Comparison of ENCODE assay signal across 26 cellular contexts in the genomic region with DNA sequence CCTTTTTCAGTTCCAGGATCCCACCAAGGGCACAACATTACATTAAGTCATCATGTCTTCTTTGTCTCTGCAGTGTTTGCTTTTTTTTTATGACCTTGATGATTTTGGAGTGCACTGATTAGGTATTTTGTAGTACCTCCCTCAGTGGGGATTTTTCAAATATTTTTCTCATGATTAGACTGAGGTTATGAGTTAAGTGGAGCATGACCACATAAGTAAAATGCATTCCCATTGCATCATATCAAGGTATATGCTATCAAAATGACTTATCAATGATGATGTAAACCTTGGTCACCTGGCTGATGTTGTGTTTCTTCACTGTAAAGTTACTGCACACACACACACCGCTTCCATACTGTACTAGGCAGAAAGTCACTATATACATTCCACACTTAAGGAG.
DNase-seq lines count a peak whose midpoint lies in the region; FAIRE-seq and TF ChIP-seq lines count a peak whose summit lies in the region.
"Had no signal": no experiment of that assay in that cellular context is flagged by ENCODE, and none has a peak within 500 bp of the region (broad histone marks: within the 10 kb centered on the region; RNA-seq: fewer than 3 reads in every experiment).

No MANE protein-coding gene starts in this region.

- H2BK120ac ChIP-seq in neuronal stem cell (ENCODE audit: low read depth, low read length) = no peak overlapping the region

- H2BK12ac ChIP-seq in neuronal stem cell (ENCODE audit: low read length) = no peak overlapping the region

- no peak overlapping the region for H2AFZ ChIP-seq in neuronal stem cell (ENCODE audit: low read length)

- peak; percentile 1 for DNase-seq in ACHN
- peak; percentile 44 for DNase-seq in bronchial epithelial cell (ENCODE audit: low read depth)
- peak; percentile 0 for DNase-seq in kidney epithelial cell (ENCODE audit: low read depth)
- DNase-seq in iPS-NIHi11 (ENCODE audit: low spot score) = no peak
- DNase-seq in adrenal gland = no peak
- no peak for DNase-seq in neuronal stem cell (ENCODE audit: low spot score)
- no peak for DNase-seq in cerebellar nuclear complex (lab: John Stamatoyannopoulos, UW)
- DNase-seq: C1 segment of cervical spinal cord; CD4-positive, alpha-beta memory T cell; COR-L47; GF-D8; Karpas-422; MV-4-11; NCI-H1105 treated with DMSO at 0.1 percent for 48 hours; NCI-H146; NCI-H1930; NCI-H2107; NCI-H446 treated with DMSO at 0.1 percent for 48 hours; NCI-H526 treated with DMSO at 0.1 percent for 48 hours; SIG-M5; SW 1271 had no signal

- no peak overlapping the region for H3K4me2 ChIP-seq in neuronal stem cell (ENCODE audit: insufficient read depth, low read length, poor library complexity, severe bottlenecking)

- H3K36me3 ChIP-seq in bronchial epithelial cell (ENCODE audit: control insufficient read depth, insufficient read depth, low read length) (no peaks in the 10 kb centered on the region), kidney epithelial cell (ENCODE audit: control insufficient read depth, insufficient read depth, low read length) (no peaks in the 10 kb centered on the region), adrenal gland (replicated peaks in 1 of 2) (no peaks in the 10 kb centered on the region), neuronal stem cell (replicated peaks in 1 of 2; ENCODE audit: control insufficient read depth in 2 of 2, insufficient read depth in 2 of 2, low read length in 2 of 2) (no peaks in the 10 kb centered on the region)

- H3K14ac ChIP-seq in neuronal stem cell (ENCODE audit: low read length) = no peak overlapping the region

- no peak for TF ChIP-seq RAD21 in Ishikawa (IDR thresholded peaks at IDR 0.05; ENCODE audit: low read depth)

- no peak overlapping the region for H2AK5ac ChIP-seq in neuronal stem cell (ENCODE audit: low read depth, low read length)

- H2BK5ac ChIP-seq in neuronal stem cell (ENCODE audit: low read length) = no peak overlapping the region

- no peak for FAIRE-seq in bronchial epithelial cell (lab: Jason Lieb, UNC)
- FAIRE-seq: A204.1, GM12891 had no signal

- no peaks in the 10 kb centered on the region for H3K79me1 ChIP-seq in neuronal stem cell (ENCODE audit: low read depth, low read length)

- H2BK15ac ChIP-seq in neuronal stem cell (ENCODE audit: low read length) = no peak overlapping the region

- H3K4me3 ChIP-seq in bronchial epithelial cell (ENCODE audit: low read depth, low read length) (no peak overlapping the region), kidney epithelial cell (ENCODE audit: low read depth, low read length) (no peak overlapping the region), adrenal gland (no peak overlapping the region), neuronal stem cell (ENCODE audit: low read length in 2 of 2) (no peak overlapping the region)
- H3K4me3 ChIP-seq: SK-N-MC had no signal

- H3K9ac ChIP-seq in neuronal stem cell (ENCODE audit: low read depth, low read length, poor library complexity) = no peak overlapping the region

- H3K27me3 ChIP-seq in bronchial epithelial cell (ENCODE audit: control insufficient read depth, insufficient read depth, low read length) = no peaks in the 10 kb centered on the region
- no peaks in the 10 kb centered on the region for H3K27me3 ChIP-seq in kidney epithelial cell (ENCODE audit: control insufficient read depth, insufficient read depth, low read length)
- H3K27me3 ChIP-seq in adrenal gland = no peaks in the 10 kb centered on the region
- H3K27me3 ChIP-seq in neuronal stem cell (ENCODE audit: control insufficient read depth in 3 of 3, insufficient read depth in 3 of 3, low read depth in 1 of 3, low read length in 3 of 3) = no peaks in the 10 kb centered on the region

- H3K27ac ChIP-seq in adrenal gland (no peak overlapping the region), neuronal stem cell (replicated peaks; ENCODE audit: low read length) (no peak overlapping the region)
- H3K27ac ChIP-seq: HL-60, SK-N-MC had no signal

- no peaks in the 10 kb centered on the region for H3K9me3 ChIP-seq in adrenal gland (replicated peaks in 1 of 3)
- H3K9me3 ChIP-seq in neuronal stem cell (replicated peaks in 1 of 2; ENCODE audit: control insufficient read depth in 2 of 2, insufficient read depth in 1 of 2, low read depth in 1 of 2, low read length in 2 of 2) = no peaks in the 10 kb centered on the region

- TF ChIP-seq CTCF in bronchial epithelial cell (IDR thresholded peaks at IDR 0.05; ENCODE audit: insufficient read depth, low read length, severe bottlenecking) = no peak
- TF ChIP-seq CTCF in kidney epithelial cell (IDR thresholded peaks at IDR 0.05; ENCODE audit: insufficient read depth, low read length, poor library complexity, severe bottlenecking) = no peak
- TF ChIP-seq CTCF in adrenal gland (IDR thresholded peaks at IDR 0.05) = no peak

- intact Hi-C loops in adrenal gland (cut with DNase I) = no loop called here

- in situ Hi-C loops in ACHN (cut with HindIII; ENCODE audit: low pct_ligation_motif_present, low pct_unique_long_range_greater_than_20kb, low sequenced_read_pairs) = no loop called here

- H3K23ac ChIP-seq in neuronal stem cell (ENCODE audit: low read depth, low read length, poor library complexity) = no peak overlapping the region

- H4K91ac ChIP-seq in neuronal stem cell (ENCODE audit: low read depth, low read length, poor library complexity) = no peak overlapping the region

- no peak overlapping the region for H4K8ac ChIP-seq in neuronal stem cell (ENCODE audit: low read depth, low read length)

- TF ChIP-seq POLR2A in adrenal gland (IDR thresholded peaks at IDR 0.05) = no peak

- H3K18ac ChIP-seq in neuronal stem cell (ENCODE audit: low read length) = no peak overlapping the region

- H3K4me1 ChIP-seq in adrenal gland (replicated peaks in 1 of 2) = no peaks in the 10 kb centered on the region
- no peaks in the 10 kb centered on the region for H3K4me1 ChIP-seq in neuronal stem cell (ENCODE audit: control insufficient read depth in 2 of 2, insufficient read depth in 1 of 2, low read depth in 1 of 2, low read length in 2 of 2)

- H3K4ac ChIP-seq in neuronal stem cell (ENCODE audit: low read length) = no peak overlapping the region

- no peak for TF ChIP-seq EP300 in Ishikawa (IDR thresholded peaks at IDR 0.05; ENCODE audit: borderline replicate concordance)

- WGBS in adrenal gland, 4 donors = 89 to 100% (median 97%) methylated on average over 1 of the region's 1 CpG
- no CpG with 5 or more reads among the region's 1 CpG for WGBS in neuronal stem cell (ENCODE audit: extremely low coverage in 2 of 2, insufficient read length in 2 of 2, insufficient replicate concordance in 1 of 2), 2 donors

TF ChIP-seq in Ishikawa, 13 proteins besides CTCF, POLR2A, EP300 and RAD21:
- TF ChIP-seq TEAD4 (IDR thresholded peaks at IDR 0.05) (peak; percentile 50; the same call in 1 of the 2 replicates), CEBPB (IDR thresholded peaks at IDR 0.05) (peak; percentile 17; the same call in 1 of the 2 replicates), FOXM1 (IDR thresholded peaks at IDR 0.05; ENCODE audit: borderline replicate concordance, low read depth) (no peak), YY1 (IDR thresholded peaks at IDR 0.05; ENCODE audit: low read depth) (no peak), CREB1 (IDR thresholded peaks at IDR 0.05; ENCODE audit: low read depth) (no peak), ZBTB7A (IDR thresholded peaks at IDR 0.05; ENCODE audit: low read depth) (no peak), TCF12 (IDR thresholded peaks at IDR 0.05; ENCODE audit: low read depth) (no peak)
- TF ChIP-seq, protein P1, sequence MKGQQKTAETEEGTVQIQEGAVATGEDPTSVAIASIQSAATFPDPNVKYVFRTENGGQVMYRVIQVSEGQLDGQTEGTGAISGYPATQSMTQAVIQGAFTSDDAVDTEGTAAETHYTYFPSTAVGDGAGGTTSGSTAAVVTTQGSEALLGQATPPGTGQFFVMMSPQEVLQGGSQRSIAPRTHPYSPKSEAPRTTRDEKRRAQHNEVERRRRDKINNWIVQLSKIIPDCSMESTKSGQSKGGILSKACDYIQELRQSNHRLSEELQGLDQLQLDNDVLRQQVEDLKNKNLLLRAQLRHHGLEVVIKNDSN (IDR thresholded peaks at IDR 0.05) = no peak
- TF ChIP-seq, protein P2, sequence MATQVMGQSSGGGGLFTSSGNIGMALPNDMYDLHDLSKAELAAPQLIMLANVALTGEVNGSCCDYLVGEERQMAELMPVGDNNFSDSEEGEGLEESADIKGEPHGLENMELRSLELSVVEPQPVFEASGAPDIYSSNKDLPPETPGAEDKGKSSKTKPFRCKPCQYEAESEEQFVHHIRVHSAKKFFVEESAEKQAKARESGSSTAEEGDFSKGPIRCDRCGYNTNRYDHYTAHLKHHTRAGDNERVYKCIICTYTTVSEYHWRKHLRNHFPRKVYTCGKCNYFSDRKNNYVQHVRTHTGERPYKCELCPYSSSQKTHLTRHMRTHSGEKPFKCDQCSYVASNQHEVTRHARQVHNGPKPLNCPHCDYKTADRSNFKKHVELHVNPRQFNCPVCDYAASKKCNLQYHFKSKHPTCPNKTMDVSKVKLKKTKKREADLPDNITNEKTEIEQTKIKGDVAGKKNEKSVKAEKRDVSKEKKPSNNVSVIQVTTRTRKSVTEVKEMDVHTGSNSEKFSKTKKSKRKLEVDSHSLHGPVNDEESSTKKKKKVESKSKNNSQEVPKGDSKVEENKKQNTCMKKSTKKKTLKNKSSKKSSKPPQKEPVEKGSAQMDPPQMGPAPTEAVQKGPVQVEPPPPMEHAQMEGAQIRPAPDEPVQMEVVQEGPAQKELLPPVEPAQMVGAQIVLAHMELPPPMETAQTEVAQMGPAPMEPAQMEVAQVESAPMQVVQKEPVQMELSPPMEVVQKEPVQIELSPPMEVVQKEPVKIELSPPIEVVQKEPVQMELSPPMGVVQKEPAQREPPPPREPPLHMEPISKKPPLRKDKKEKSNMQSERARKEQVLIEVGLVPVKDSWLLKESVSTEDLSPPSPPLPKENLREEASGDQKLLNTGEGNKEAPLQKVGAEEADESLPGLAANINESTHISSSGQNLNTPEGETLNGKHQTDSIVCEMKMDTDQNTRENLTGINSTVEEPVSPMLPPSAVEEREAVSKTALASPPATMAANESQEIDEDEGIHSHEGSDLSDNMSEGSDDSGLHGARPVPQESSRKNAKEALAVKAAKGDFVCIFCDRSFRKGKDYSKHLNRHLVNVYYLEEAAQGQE (IDR thresholded peaks at IDR 0.05; ENCODE audit: low read depth) = no peak

Comparison
In these comparisons a context has a peak if more than half of its experiments do, and no peak if none do; other contexts are left out.
1. DNase-seq: peak in ACHN (single experiment), bronchial epithelial cell (single experiment) and kidney epithelial cell (single experiment); none in iPS-NIHi11 (single experiment), adrenal gland (0 of 7), neuronal stem cell (single experiment) and cerebellar nuclear complex (0 of 2).